ENCODE assay signal across 24 cellular contexts in genomic region chr13:55566779-55567178, GRCh38.
"Had no signal": no experiment of that assay in that cellular context is flagged by ENCODE, and none has a peak within 500 bp of the region (broad histone marks: within the 10 kb centered on the region; RNA-seq: fewer than 3 reads in every experiment).

No MANE protein-coding gene starts in this region.

- ATAC-seq: Right ventricle myocardium inferior, SK-N-SH treated with all-trans-retinoic acid at 6 μM for 48 hours had no signal

- H3K36me3 ChIP-seq: MG63, Peyer's patch, SJCRH30 had no signal

- H2AFZ ChIP-seq: PC-9 had no signal

- H3K4me3 ChIP-seq: MG63, PC-9, Peyer's patch, SJCRH30 had no signal

- H3K27me3 ChIP-seq: MG63, Peyer's patch, SJCRH30 had no signal

- H3K4me1 ChIP-seq: Peyer's patch, SJCRH30 had no signal

- H3K27ac ChIP-seq: PC-9, Peyer's patch, SJCRH30 had no signal

- H3K9me3 ChIP-seq: MG63, Peyer's patch, SJCRH30 had no signal

- DNase-seq: Karpas-422; KBM-7; MG63; NCI-H1092; NCI-H1105 treated with DMSO at 0.1 percent for 48 hours; NCI-H1417 treated with DMSO at 0.1 percent for 48 hours; NCI-H146; NCI-H1694 treated with DMSO at 0.1 percent for 48 hours; NCI-H1930; NCI-H2081; NCI-H2107; NCI-H226; NCI-H446; NCI-H510A treated with DMSO at 0.1 percent for 48 hours; NCI-H526; NCI-H748 treated with DMSO at 0.1 percent for 48 hours; NK-92 treated with Interleukin-12 subunit alpha and Interleukin-12 subunit beta, amount 100 ng/mL, for 24 hours; PC-9; Peyer's patch; SHP77 treated with DMSO at 0.1 percent for 48 hours; SJCRH30; T-helper 1 cell had no signal

- H3K4me2 ChIP-seq: PC-9 had no signal
